20 cellular contexts compared by ENCODE assay signal in the genomic region with DNA sequence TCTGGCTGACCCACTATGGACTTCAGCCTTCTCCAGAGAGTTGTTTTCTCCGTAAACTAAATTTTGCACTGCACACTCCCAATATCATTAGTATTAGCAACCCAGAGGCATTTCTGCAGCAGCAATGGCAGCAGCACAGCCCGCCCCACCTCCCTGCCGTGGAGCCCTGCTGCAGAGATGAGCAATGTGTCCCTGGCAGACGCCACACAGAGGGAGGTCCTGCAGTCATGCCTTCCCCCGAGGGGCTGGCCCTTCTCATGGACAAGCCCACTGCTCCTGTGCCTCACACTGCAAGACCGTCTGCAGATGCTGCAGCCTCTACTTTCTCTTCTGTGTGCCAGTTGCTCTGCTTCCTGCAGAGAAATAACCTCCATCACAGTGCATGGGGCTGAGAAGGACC.
DNase-seq lines count a peak whose midpoint lies in the region; ATAC-seq and TF ChIP-seq lines count a peak whose summit lies in the region.
"Had no signal": no experiment of that assay in that cellular context is flagged by ENCODE, and none has a peak within 500 bp of the region (broad histone marks: within the 10 kb centered on the region; RNA-seq: fewer than 3 reads in every experiment).

No MANE protein-coding gene starts in this region.

- DNase-seq in SK-N-SH: peak; percentile 50
- peak; percentile 16 for DNase-seq in Daoy (ENCODE audit: low read depth)
- no peak for DNase-seq in trophoblast cell
- no peak for DNase-seq in PC-9
- no peak for DNase-seq in stimulated activated naive CD8-positive, alpha-beta T cell treated with anti-CD3 and anti-CD28 coated beads, Interleukin-15, Interleukin-2, amounts not matched to agents 100 U/mL and 50 U/mL, for 24 hours
- DNase-seq in midbrain (lab: John Stamatoyannopoulos, UW): no peak
- DNase-seq: C1 segment of cervical spinal cord; CD4-positive, CD25-positive, alpha-beta regulatory T cell; CD8-positive, alpha-beta memory T cell; COR-L47; DMS 273 treated with DMSO at 0.1 percent for 48 hours; DMS53; DND-41; HCEC 1CT; IMR-90 had no signal

- H3K9me3 ChIP-seq in SK-N-SH (no peaks in the 10 kb centered on the region), trophoblast cell (ENCODE audit: insufficient read depth, low read depth, low read length) (no peaks in the 10 kb centered on the region), PC-9 (ENCODE audit: insufficient read depth, low read depth) (no peaks in the 10 kb centered on the region)

- peak overlapping the region; percentile 56 for H3K18ac ChIP-seq in trophoblast cell (ENCODE audit: low read length)

- H3K9ac ChIP-seq in SK-N-SH (no peak overlapping the region), trophoblast cell (ENCODE audit: low read length) (no peak overlapping the region)

- H3K79me1 ChIP-seq in trophoblast cell (ENCODE audit: low read length): peaks cover 51% of the 10 kb centered on the region

- peak overlapping the region; percentile 90 for H3K4ac ChIP-seq in trophoblast cell (ENCODE audit: low read depth, low read length)

- H3K36me3 ChIP-seq in SK-N-SH (replicated peaks in 1 of 2; ENCODE audit: control insufficient read depth in 1 of 2, insufficient read depth in 2 of 2, low read length in 1 of 2): no peaks in the 10 kb centered on the region
- no peaks in the 10 kb centered on the region for H3K36me3 ChIP-seq in trophoblast cell (ENCODE audit: control insufficient read depth in 1 of 2, insufficient read depth in 2 of 2, low read length in 2 of 2)
- no peaks in the 10 kb centered on the region for H3K36me3 ChIP-seq in PC-9 (ENCODE audit: low read depth)

- H3K27me3 ChIP-seq in SK-N-SH (ENCODE audit: insufficient read depth) (no peaks in the 10 kb centered on the region), trophoblast cell (ENCODE audit: insufficient read depth, low read length) (no peaks in the 10 kb centered on the region), PC-9 (ENCODE audit: insufficient read depth, low read depth) (peaks cover 45% of the 10 kb centered on the region)

- TF ChIP-seq EP300 in SK-N-SH (IDR thresholded peaks at IDR 0.05; ENCODE audit: borderline replicate concordance in 1 of 2, low read depth in 1 of 2, low read length in 1 of 2): no peak

- H3K79me2 ChIP-seq in SK-N-SH (ENCODE audit: insufficient read depth) (no peaks in the 10 kb centered on the region), trophoblast cell (ENCODE audit: control insufficient read depth, insufficient read depth, low read length, poor library complexity) (peaks cover 6% of the 10 kb centered on the region), PC-9 (ENCODE audit: low read depth) (no peaks in the 10 kb centered on the region)

- H2BK120ac ChIP-seq in trophoblast cell (ENCODE audit: insufficient read depth, low read length, poor library complexity): peak overlapping the region; percentile 97

- TF ChIP-seq CTCF in SK-N-SH (IDR thresholded peaks at IDR 0.05) (no peak), PC-9 (conservative IDR thresholded peaks at IDR 0.05) (no peak)

- peak overlapping the region; percentile 86 for H2AK5ac ChIP-seq in trophoblast cell (ENCODE audit: low read length)

- POLR2A ChIA-PET in SK-N-SH (lab: Yijun Ruan, JAX) (no interaction called here), PC-9 (lab: Charles Lee; ENCODE audit: unreplicated experiment) (no interaction called here)

- no TSS peak for BruUV-seq in PC-9 (replicated peaks; lab: Mats Ljungman, UMichigan)

- H3F3A ChIP-seq in SK-N-SH (replicated peaks; ENCODE audit: insufficient read depth) (no peaks in the 10 kb centered on the region), PC-9 (ENCODE audit: insufficient read depth, low read depth) (no peaks in the 10 kb centered on the region)

- H2BK5ac ChIP-seq in trophoblast cell (ENCODE audit: low read depth, low read length, poor library complexity): peak overlapping the region; percentile 98

- H4K12ac ChIP-seq in trophoblast cell (ENCODE audit: low read depth, low read length): no peak overlapping the region

- H2BK12ac ChIP-seq in trophoblast cell (ENCODE audit: low read length): peak overlapping the region; percentile 96

- H3K27ac ChIP-seq in SK-N-SH (ENCODE audit: low read depth in 2 of 2, low read length in 1 of 2) (no peak overlapping the region), trophoblast cell (ENCODE audit: low read depth, low read length) (peak overlapping the region; percentile 98), PC-9 (no peak overlapping the region)
- H3K27ac ChIP-seq: 22Rv1, HL-60 had no signal

- no peak overlapping the region for H3K23ac ChIP-seq in trophoblast cell (ENCODE audit: low read length)

- H3K9me2 ChIP-seq in SK-N-SH (no peaks in the 10 kb centered on the region), PC-9 (ENCODE audit: insufficient read depth) (no peaks in the 10 kb centered on the region)

- H3K4me2 ChIP-seq in SK-N-SH: no peak overlapping the region
- no peak overlapping the region for H3K4me2 ChIP-seq in trophoblast cell (ENCODE audit: low read length)
- H3K4me2 ChIP-seq in PC-9: no peak overlapping the region
- H3K4me2 ChIP-seq: GM23338 had no signal

- intact Hi-C loops in PC-9 (cut with micrococcal nuclease; ENCODE audit: unreplicated experiment): no loop called here

- peak overlapping the region; percentile 99 for H4K91ac ChIP-seq in trophoblast cell (ENCODE audit: low read depth, low read length)

- H4K20me1 ChIP-seq in SK-N-SH (ENCODE audit: insufficient read depth) (no peaks in the 10 kb centered on the region), PC-9 (ENCODE audit: insufficient read depth) (no peaks in the 10 kb centered on the region)

- peak overlapping the region; percentile 94 for H3K14ac ChIP-seq in trophoblast cell (ENCODE audit: low read length)

- H3K4me1 ChIP-seq in SK-N-SH (ENCODE audit: control insufficient read depth in 1 of 2, insufficient read depth in 2 of 2, low read depth in 1 of 2, low read length in 1 of 2) (peaks cover 0 to 6% of the 10 kb centered on the region in 2 experiments; a peak in 1 of 4 replicates), trophoblast cell (ENCODE audit: control insufficient read depth in 1 of 2, insufficient read depth in 2 of 2, low read length in 2 of 2) (peaks cover 32 to 38% of the 10 kb centered on the region in 2 experiments), PC-9 (replicated peaks; ENCODE audit: insufficient read depth) (no peaks in the 10 kb centered on the region)

- no peak for TF ChIP-seq RAD21 in SK-N-SH (IDR thresholded peaks at IDR 0.05; ENCODE audit: low read length)

- CTCF ChIA-PET in SK-N-SH (lab: Yijun Ruan, JAX): interaction anchor here (0.6 kb wide), 1 partner anchor 1334 kb away, joined by 3 read pairs; no protein-coding TSS in a partner anchor
- CTCF ChIA-PET in PC-9 (lab: Charles Lee): no interaction called here

- H4K8ac ChIP-seq in trophoblast cell (ENCODE audit: low read depth, low read length): peak overlapping the region; percentile 82

- 26% methylated on average over 6 of the region's 6 CpGs for WGBS in SK-N-SH (ENCODE audit: low lambda C conversion rate)
- no CpG with 5 or more reads among the region's 6 CpGs for WGBS in trophoblast cell (ENCODE audit: extremely low coverage, insufficient coverage, insufficient read length)

- H3K4me3 ChIP-seq in SK-N-SH (ENCODE audit: low read depth in 2 of 2, low read length in 1 of 2) (no peak overlapping the region), trophoblast cell (ENCODE audit: low read depth, low read length) (no peak overlapping the region), PC-9 (no peak overlapping the region)
- H3K4me3 ChIP-seq: GM23338 had no signal

- no peak overlapping the region for H2AFZ ChIP-seq in SK-N-SH (ENCODE audit: low read depth)
- no peak overlapping the region for H2AFZ ChIP-seq in trophoblast cell (ENCODE audit: insufficient read depth, low read length, poor library complexity)
- no peak overlapping the region for H2AFZ ChIP-seq in PC-9

- ATAC-seq in SK-N-SH treated with all-trans-retinoic acid at 6 μM for 48 hours: no peak
- ATAC-seq in esophagus mucosa: peak; percentile 22
- ATAC-seq in stimulated activated naive CD8-positive, alpha-beta T cell treated with anti-CD3 and anti-CD28 coated beads, Interleukin-15, Interleukin-2, amounts not matched to agents 100 U/mL and 50 U/mL, for 24 hours: no peak
- ATAC-seq: GM23338 had no signal

TF ChIP-seq in SK-N-SH, 30 proteins besides CTCF, POLR2A, EP300 and RAD21 (continues in another document):
- TF ChIP-seq SMC3 (IDR thresholded peaks at IDR 0.05; ENCODE audit: low read depth, low read length) (no peak), YY1 (IDR thresholded peaks at IDR 0.05; ENCODE audit: low read depth) (no peak), JUND (IDR thresholded peaks at IDR 0.05) (no peak), MEF2A (IDR thresholded peaks at IDR 0.05; ENCODE audit: borderline replicate concordance, low read depth) (no peak), FOXM1 (IDR thresholded peaks at IDR 0.05; ENCODE audit: low read depth) (no peak)

TF ChIP-seq in SK-N-SH treated with all-trans-retinoic acid at 6 μM for 48 hours, 23 proteins besides CTCF, POLR2A, EP300 and RAD21 (continues in another document):
- TF ChIP-seq TOX (CRISPR knock-in tag; IDR thresholded peaks at IDR 0.05; ENCODE audit: borderline replicate concordance) (no peak), PATZ1 (CRISPR knock-in tag; IDR thresholded peaks at IDR 0.05; ENCODE audit: borderline replicate concordance) (no peak), CREB5 (CRISPR knock-in tag; IDR thresholded peaks at IDR 0.05; ENCODE audit: low read depth) (no peak)

Comparison
In these comparisons a context has a peak if more than half of its experiments do, and no peak if none do; other contexts are left out.
1. DNase-seq: peak in SK-N-SH (single experiment) and Daoy (single experiment); none in trophoblast cell (0 of 2), PC-9 (0 of 2), stimulated activated naive CD8-positive, alpha-beta T cell treated with anti-CD3 and anti-CD28 coated beads, Interleukin-15, Interleukin-2, amounts not matched to agents 100 U/mL and 50 U/mL, for 24 hours (single experiment) and midbrain (single experiment).